ENCODE assay signal across 15 cellular contexts in genomic region chr10:118983263-118983662, GRCh38. TPM values are rescaled to one million over a fixed set of nuclear protein-coding genes. Genes with fewer than 3 reads are reported as not detected.
DNase-seq lines count a peak whose midpoint lies in the region; ATAC-seq and TF ChIP-seq lines count a peak whose summit lies in the region.
"Had no signal": no experiment of that assay in that cellular context is flagged by ENCODE, and none has a peak within 500 bp of the region (broad histone marks: within the 10 kb centered on the region; RNA-seq: fewer than 3 reads in every experiment).

No MANE protein-coding gene starts in this region.

- H3K4me1 ChIP-seq in BE2C = 0 out of 2 replicates have a peak, but pooled peaks cover 3% of the 10 kb centered on the region
- H3K4me1 ChIP-seq: testis had no signal

- H3K36me3 ChIP-seq in BE2C (no peaks in the 10 kb centered on the region), MG63 (no peaks in the 10 kb centered on the region)

- no peak for ATAC-seq in HG02885 (IDR thresholded peaks at IDR 0.05; ENCODE audit: poor library complexity, unreplicated experiment)
- ATAC-seq: CD8-positive, alpha-beta T cell; naive thymus-derived CD8-positive, alpha-beta T cell had no signal

- DNase-seq in BE2C (peak; percentile 58), DMS 273 treated with DMSO at 0.1 percent for 48 hours (lab: John Stamatoyannopoulos, UW) (peak; percentile 26), NCI-H1105 (lab: John Stamatoyannopoulos, UW) (peak; percentile 31), amniotic epithelial cell (ENCODE audit: low read depth) (peak; percentile 53), MG63 (no peak), NCI-H226 (no peak)
- no peak for DNase-seq in activated CD8-positive, alpha-beta memory T cell treated with anti-CD3 and anti-CD28 coated beads, Interleukin-2, amount 50 U/mL, for 4 hours
- DNase-seq: activated B cell treated with CpG ODN at 0.5 μM for 24 hours; activated T-cell treated with anti-CD3 and anti-CD28 coated beads, Interleukin-2, amount 50 U/mL, for 24 hours; amygdala; CD8-positive, alpha-beta T cell; naive thymus-derived CD8-positive, alpha-beta T cell; testis had no signal

- TF ChIP-seq CTCF in BE2C (IDR thresholded peaks at IDR 0.05; ENCODE audit: low read depth, low read length) = no peak

- H3K9me3 ChIP-seq in BE2C (no peaks in the 10 kb centered on the region), MG63 (peaks cover 4% of the 10 kb centered on the region; the same call in 1 of the 2 replicates)
- H3K9me3 ChIP-seq: testis had no signal

- H3K27me3 ChIP-seq in BE2C (no peaks in the 10 kb centered on the region), MG63 (no peaks in the 10 kb centered on the region)
- H3K27me3 ChIP-seq: testis had no signal

- no peak overlapping the region for H3K4me3 ChIP-seq in BE2C (ENCODE audit: low read depth, low read length)
- no peak overlapping the region for H3K4me3 ChIP-seq in MG63
- H3K4me3 ChIP-seq: skin epidermis, testis had no signal

RNA-seq across cellular contexts. Expression of gene NANOS1, which starts 46.3 kb away (rescaled TPM):
- polyA plus RNA-seq in BE2C (2012; ENCODE audit: insufficient read depth, insufficient read length, low read depth) = 1.5 TPM
- 10.2 and 11.3 TPM in 2 replicates for total RNA-seq in MG63 (2014; rRNA removed; shearing (Covaris generic); ENCODE audit: low replicate concordance)

Comparison
In these comparisons a context has a peak if more than half of its experiments do, and no peak if none do; other contexts are left out.
1. DNase-seq: peak in BE2C (single experiment), DMS 273 treated with DMSO at 0.1 percent for 48 hours (single experiment), NCI-H1105 (single experiment) and amniotic epithelial cell (single experiment); none in MG63 (single experiment), NCI-H226 (single experiment) and activated CD8-positive, alpha-beta memory T cell treated with anti-CD3 and anti-CD28 coated beads, Interleukin-2, amount 50 U/mL, for 4 hours (single experiment).